ENCODE assay signal across 20 cellular contexts in the genomic region with DNA sequence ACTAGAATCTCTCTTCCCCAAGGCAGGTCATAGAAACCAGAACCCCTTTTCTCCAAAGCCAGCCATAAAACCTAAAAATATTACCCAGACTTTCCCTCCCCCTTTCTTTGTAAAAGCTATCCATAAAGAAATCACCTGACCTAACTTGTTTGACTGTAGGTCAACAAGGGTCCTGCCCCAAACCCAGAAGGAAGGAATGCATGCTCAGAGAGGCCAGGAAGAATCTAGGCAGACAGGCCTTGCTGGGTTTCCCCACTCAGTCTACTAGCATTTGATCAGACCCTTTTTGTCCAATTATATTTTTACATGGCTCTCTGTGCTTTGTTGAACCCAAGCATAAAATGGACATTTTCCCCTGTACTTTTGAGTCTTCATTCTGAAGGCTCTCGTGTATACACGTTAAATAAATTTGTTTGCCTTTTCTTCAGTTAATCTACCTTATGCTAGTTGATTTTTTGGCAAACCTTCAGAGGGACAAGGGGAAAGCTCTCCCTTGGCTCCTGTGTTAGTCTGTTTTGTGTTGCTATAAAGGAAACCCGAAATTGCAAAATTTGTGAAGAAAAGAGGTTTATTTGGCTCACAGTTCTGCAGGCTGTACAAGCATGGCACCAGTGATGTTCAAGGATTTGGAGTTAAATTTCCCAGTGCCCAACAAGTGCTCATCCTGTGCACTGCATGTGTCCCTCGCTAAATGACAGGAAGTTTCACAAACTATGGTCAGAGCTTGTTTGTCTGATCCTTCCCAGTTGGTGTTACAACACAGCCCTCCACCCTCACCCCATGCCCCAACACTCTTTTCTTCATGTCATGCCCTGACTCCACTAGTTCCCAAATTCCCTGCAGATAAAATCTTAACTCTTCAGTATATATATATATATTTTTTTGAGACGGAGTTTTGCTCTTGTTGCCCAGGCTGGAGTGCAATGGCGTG. TPM values are rescaled to one million over a fixed set of nuclear protein-coding genes. Genes with fewer than 3 reads are reported as not detected.
DNase-seq lines count a peak whose midpoint lies in the region; ATAC-seq and TF ChIP-seq lines count a peak whose summit lies in the region.
"Had no signal": no experiment of that assay in that cellular context is flagged by ENCODE, and none has a peak within 500 bp of the region (broad histone marks: within the 10 kb centered on the region; RNA-seq: fewer than 3 reads in every experiment).

No MANE protein-coding gene starts in this region.

- intact Hi-C loops in lower lobe of right lung (cut with DNase I): no loop called here
- intact Hi-C loops in activated CD4-positive, alpha-beta memory T cell treated with anti-CD3 and anti-CD28 coated beads for 36 hours (cut with micrococcal nuclease): no loop called here

- H3K27ac ChIP-seq in 22Rv1: peak overlapping the region; percentile 79
- no peak overlapping the region for H3K27ac ChIP-seq in lower lobe of right lung
- H3K27ac ChIP-seq: Peyer's patch, thyroid gland had no signal

- no peaks in the 10 kb centered on the region for H3K36me3 Mint-ChIP-seq in T-cell
- H3K36me3 Mint-ChIP-seq in activated CD4-positive, alpha-beta memory T cell treated with anti-CD3 and anti-CD28 coated beads for 36 hours: no peaks in the 10 kb centered on the region

- H3K27me3 ChIP-seq in lower lobe of right lung (ENCODE audit: low read depth): no peaks in the 10 kb centered on the region
- H3K27me3 ChIP-seq: Peyer's patch, thyroid gland had no signal

- no peak overlapping the region for H3K4me3 ChIP-seq in lower lobe of right lung
- H3K4me3 ChIP-seq: Peyer's patch, thyroid gland had no signal

- no peaks in the 10 kb centered on the region for H3K9me3 ChIP-seq in lower lobe of right lung
- H3K9me3 ChIP-seq: Peyer's patch, thyroid gland had no signal

- no peaks in the 10 kb centered on the region for H3K36me3 ChIP-seq in lower lobe of right lung
- H3K36me3 ChIP-seq: Peyer's patch, thyroid gland had no signal

- H3K27me3 Mint-ChIP-seq in T-cell: no peaks in the 10 kb centered on the region
- no peaks in the 10 kb centered on the region for H3K27me3 Mint-ChIP-seq in activated CD4-positive, alpha-beta memory T cell treated with anti-CD3 and anti-CD28 coated beads for 36 hours
- H3K27me3 Mint-ChIP-seq: activated CD4-positive, alpha-beta T cell treated with anti-CD3 and anti-CD28 coated beads, Interleukin-2, amount 10 ng/mL, durations not matched to agents 7 days and 5 days had no signal

- H3K27ac Mint-ChIP-seq in T-cell: peak overlapping the region; percentile 73 to 74
- H3K27ac Mint-ChIP-seq in activated CD4-positive, alpha-beta memory T cell treated with anti-CD3 and anti-CD28 coated beads for 36 hours: no peak overlapping the region
- H3K27ac Mint-ChIP-seq: activated CD4-positive, alpha-beta T cell treated with anti-CD3 and anti-CD28 coated beads, Interleukin-2, amount 10 ng/mL, durations not matched to agents 7 days and 5 days; nephron had no signal

- peaks cover 47 to 49% (median 49%) of the 10 kb centered on the region in 3 donors for H3K4me1 Mint-ChIP-seq in T-cell
- peaks cover 36% of the 10 kb centered on the region for H3K4me1 Mint-ChIP-seq in activated CD4-positive, alpha-beta memory T cell treated with anti-CD3 and anti-CD28 coated beads for 36 hours (ENCODE audit: low read depth)
- H3K4me1 Mint-ChIP-seq: nephron had no signal

- ATAC-seq in T-cell (replicated peaks in 1 of 4) (no peak), lower lobe of right lung (peak; percentile 82 to 84)
- ATAC-seq: HCT116 had no signal

- POLR2A ChIA-PET in T-cell (lab: Charles Lee): interaction anchor here in 1 of 2 donors (0.6 kb wide), 1 partner anchor 583 kb away, joined by 4 read pairs; no protein-coding TSS in a partner anchor
- POLR2A ChIA-PET in activated CD4-positive, alpha-beta memory T cell treated with anti-CD3 and anti-CD28 coated beads for 36 hours (lab: Charles Lee): interaction anchor here (0.6 kb wide), 2 partner anchors 11 to 16 kb away, joined by 4 to 5 read pairs; no protein-coding TSS in a partner anchor

- CTCF ChIA-PET in T-cell (lab: Charles Lee): interaction anchor here in 1 of 2 donors (1.5 kb wide), 1 partner anchor 47 kb away, joined by 5 read pairs; no protein-coding TSS in a partner anchor
- CTCF ChIA-PET in activated CD4-positive, alpha-beta memory T cell treated with anti-CD3 and anti-CD28 coated beads for 36 hours (lab: Charles Lee): no interaction called here

- H3K4me3 Mint-ChIP-seq in T-cell: peak overlapping the region in 1 of 3 donors; percentile 32
- no peak overlapping the region for H3K4me3 Mint-ChIP-seq in activated CD4-positive, alpha-beta memory T cell treated with anti-CD3 and anti-CD28 coated beads for 36 hours
- H3K4me3 Mint-ChIP-seq: activated CD4-positive, alpha-beta T cell treated with anti-CD3 and anti-CD28 coated beads, Interleukin-2, amount 10 ng/mL, durations not matched to agents 7 days and 5 days; nephron had no signal

- peaks cover 31% of the 10 kb centered on the region for H3K4me1 ChIP-seq in lower lobe of right lung
- H3K4me1 ChIP-seq: Peyer's patch, thyroid gland had no signal

- TF ChIP-seq CTCF in 22Rv1 (IDR thresholded peaks at IDR 0.05): no peak
- TF ChIP-seq CTCF in lower lobe of right lung (IDR thresholded peaks at IDR 0.05): no peak

- DNase-seq in GF-D8 (lab: John Stamatoyannopoulos, UW): peak; percentile 57
- no peak for DNase-seq in T-cell
- DNase-seq in lower lobe of right lung: no peak
- no peak for DNase-seq in activated CD4-positive, alpha-beta memory T cell treated with anti-CD3 and anti-CD28 coated beads for 36 hours
- no peak for DNase-seq in DMS 273 (lab: John Stamatoyannopoulos, UW; ENCODE audit: unreplicated experiment)
- DNase-seq in activated effector memory CD4-positive, alpha-beta T cell treated with Interleukin-2 at 50 U/mL for 16 hours: no peak
- no peak for DNase-seq in superior temporal gyrus (ENCODE audit: extremely low spot score)
- DNase-seq: ACHN; activated CD4-positive, alpha-beta T cell treated with anti-CD3 and anti-CD28 coated beads, Interleukin-2, amount 10 ng/mL, durations not matched to agents 7 days and 5 days; aorta; head of caudate nucleus; mammary epithelial cell; NCI-H146; NCI-H774; Peyer's patch; stimulated activated CD4-positive, alpha-beta T cell treated with anti-CD3 and anti-CD28 coated beads, Interleukin-12 subunit alpha, Interleukin-12 subunit beta, amount 100 ng/mL, for 4 hours; thyroid gland had no signal

- H3K9me3 Mint-ChIP-seq in T-cell: no peaks in the 10 kb centered on the region
- H3K9me3 Mint-ChIP-seq in activated CD4-positive, alpha-beta memory T cell treated with anti-CD3 and anti-CD28 coated beads for 36 hours: no peaks in the 10 kb centered on the region
- H3K9me3 Mint-ChIP-seq: nephron had no signal

RNA-seq across cellular contexts. Expression of a gene that starts 14.2 kb away (rescaled TPM):
- total RNA-seq in T-cell: 100 to 1,000 TPM; 113 to 167 (median 149) TPM
- 82.7 TPM for total RNA-seq in lower lobe of right lung
- 10 to 100 TPM; 40.6 to 40.7 TPM for total RNA-seq in activated CD4-positive, alpha-beta memory T cell treated with anti-CD3 and anti-CD28 coated beads for 36 hours

Comparison
In these comparisons a context has a peak if more than half of its experiments do, and no peak if none do; other contexts are left out.
1. ATAC-seq: peak in lower lobe of right lung (2 of 2); none in T-cell (0 of 4).